Comparison of ENCODE assay signal across 8 cellular contexts in genomic region chr1:65421341-65422174, GRCh38. TPM values are rescaled to one million over a fixed set of nuclear protein-coding genes. Genes with fewer than 3 reads are reported as not detected.
DNase-seq lines count a peak whose midpoint lies in the region; ATAC-seq and TF ChIP-seq lines count a peak whose summit lies in the region.

No MANE protein-coding gene starts in this region.

- no peak overlapping the region for H3K27ac Mint-ChIP-seq in CD8-positive, alpha-beta memory T cell
- no peak overlapping the region for H3K27ac Mint-ChIP-seq in stimulated activated memory B cell treated with anti-CD40 and anti-IgM and Interleukin-4, amounts not matched to agents 10 μg/mL and 1 μg/mL and 100 μg/mL, for 72 hours

- H3K9me3 Mint-ChIP-seq in CD8-positive, alpha-beta memory T cell: no peaks in the 10 kb centered on the region
- no peaks in the 10 kb centered on the region for H3K9me3 Mint-ChIP-seq in stimulated activated memory B cell treated with anti-CD40 and anti-IgM and Interleukin-4, amounts not matched to agents 10 μg/mL and 1 μg/mL and 100 μg/mL, for 72 hours

- POLR2A ChIA-PET in CD8-positive, alpha-beta memory T cell (lab: Charles Lee): interaction anchor here (0.5 kb wide), 1 partner anchor 155 kb away, joined by 3 read pairs; no protein-coding TSS in a partner anchor

- H3K9me2 ChIP-seq in neural cell (ENCODE audit: insufficient read depth, low read length): no peaks in the 10 kb centered on the region

- peaks cover 6% of the 10 kb centered on the region for H3F3A ChIP-seq in neural cell (ENCODE audit: insufficient read depth, low read length, poor library complexity, severe bottlenecking)

- peaks cover 16 to 25% (median 23%) of the 10 kb centered on the region in 3 donors for H3K4me1 Mint-ChIP-seq in CD8-positive, alpha-beta memory T cell
- peaks cover 14% of the 10 kb centered on the region for H3K4me1 Mint-ChIP-seq in stimulated activated memory B cell treated with anti-CD40 and anti-IgM and Interleukin-4, amounts not matched to agents 10 μg/mL and 1 μg/mL and 100 μg/mL, for 72 hours

- no peaks in the 10 kb centered on the region for H3K27me3 Mint-ChIP-seq in CD8-positive, alpha-beta memory T cell
- no peaks in the 10 kb centered on the region for H3K27me3 Mint-ChIP-seq in stimulated activated memory B cell treated with anti-CD40 and anti-IgM and Interleukin-4, amounts not matched to agents 10 μg/mL and 1 μg/mL and 100 μg/mL, for 72 hours

- H3K9me3 ChIP-seq in CD8-positive, alpha-beta memory T cell (ENCODE audit: low read length): no peaks in the 10 kb centered on the region
- H3K9me3 ChIP-seq in neural cell (ENCODE audit: low read length): no peaks in the 10 kb centered on the region

- H3K9ac ChIP-seq in neural cell (ENCODE audit: low read length): peak overlapping the region; percentile 77

- H3K36me3 ChIP-seq in CD8-positive, alpha-beta memory T cell (ENCODE audit: insufficient read depth, low read length): peaks cover 4% of the 10 kb centered on the region
- no peaks in the 10 kb centered on the region for H3K36me3 ChIP-seq in neural cell (ENCODE audit: insufficient read depth, low read length)

- H3K27ac ChIP-seq in CD8-positive, alpha-beta memory T cell (ENCODE audit: low read depth, low read length): peak overlapping the region; percentile 69
- H3K27ac ChIP-seq in coronary artery (peak overlapping the region; percentile 97 to 99), neural cell (ENCODE audit: low read length) (peak overlapping the region; percentile 66)

- H3K79me2 ChIP-seq in neural cell (replicated peaks; ENCODE audit: insufficient read depth, low read length): peaks cover 18% of the 10 kb centered on the region

- CTCF ChIA-PET in CD8-positive, alpha-beta memory T cell (lab: Charles Lee): no interaction called here

- TF ChIP-seq EP300 in neural cell (conservative IDR thresholded peaks at IDR 0.05; ENCODE audit: poor library complexity, severe bottlenecking): no peak

- H3K27me3 ChIP-seq in CD8-positive, alpha-beta memory T cell (ENCODE audit: insufficient read depth, low read length, poor library complexity, severe bottlenecking): no peaks in the 10 kb centered on the region
- H3K27me3 ChIP-seq in neural cell (ENCODE audit: insufficient read depth, low read depth, low read length): no peaks in the 10 kb centered on the region

- peak overlapping the region; percentile 45 for H3K4me2 ChIP-seq in neural cell (ENCODE audit: low read length)

- H3K4me3 Mint-ChIP-seq in CD8-positive, alpha-beta memory T cell: no peak overlapping the region
- no peak overlapping the region for H3K4me3 Mint-ChIP-seq in stimulated activated memory B cell treated with anti-CD40 and anti-IgM and Interleukin-4, amounts not matched to agents 10 μg/mL and 1 μg/mL and 100 μg/mL, for 72 hours

- ATAC-seq in stimulated activated memory B cell treated with anti-CD40 and anti-IgM and Interleukin-4, amounts not matched to agents 10 μg/mL and 1 μg/mL and 100 μg/mL, for 72 hours: no peak
- ATAC-seq in omental fat pad (ENCODE audit: low FRiP score): no peak

- no peak for TF ChIP-seq RAD21 in neural cell (conservative IDR thresholded peaks at IDR 0.05)

- TF ChIP-seq CTCF in coronary artery (IDR thresholded peaks at IDR 0.05) (no peak), neural cell (IDR thresholded peaks at IDR 0.05; ENCODE audit: poor library complexity, severe bottlenecking) (no peak), omental fat pad (IDR thresholded peaks at IDR 0.05) (no peak)

- H3K4me1 ChIP-seq in CD8-positive, alpha-beta memory T cell (ENCODE audit: insufficient read depth, low read length): peaks cover 23% of the 10 kb centered on the region

- DNase-seq in CD8-positive, alpha-beta memory T cell: no peak
- DNase-seq in NCI-H1694 (lab: John Stamatoyannopoulos, UW) (peak; percentile 6), coronary artery (ENCODE audit: low spot score) (no peak), NCI-H1092 (lab: John Stamatoyannopoulos, UW) (no peak), omental fat pad (ENCODE audit: low spot score) (no peak), glomerular visceral epithelial cell (ENCODE audit: extremely low spot score) (no peak)

- H4K20me1 ChIP-seq in neural cell (ENCODE audit: insufficient read depth): no peaks in the 10 kb centered on the region

- H3K4me3 ChIP-seq in CD8-positive, alpha-beta memory T cell (ENCODE audit: low read length): peak overlapping the region; percentile 75
- H3K4me3 ChIP-seq in coronary artery (peak overlapping the region; percentile 95), neural cell (ENCODE audit: low read length) (peak overlapping the region; percentile 92)

- H2AFZ ChIP-seq in neural cell (ENCODE audit: low read depth, low read length): peak overlapping the region; percentile 93

- H3K36me3 Mint-ChIP-seq in CD8-positive, alpha-beta memory T cell: peaks cover 0 to 21% (median 12%) of the 10 kb centered on the region in 3 donors
- H3K36me3 Mint-ChIP-seq in stimulated activated memory B cell treated with anti-CD40 and anti-IgM and Interleukin-4, amounts not matched to agents 10 μg/mL and 1 μg/mL and 100 μg/mL, for 72 hours: peaks cover 15% of the 10 kb centered on the region

TF ChIP-seq in neural cell, 6 proteins besides CTCF, POLR2A, EP300 and RAD21:
- TF ChIP-seq EZH2 (IDR thresholded peaks at IDR 0.05; ENCODE audit: borderline replicate concordance, insufficient read depth, low read length, poor library complexity, severe bottlenecking): no peak
- no peak for TF ChIP-seq SMC3 (conservative IDR thresholded peaks at IDR 0.05; ENCODE audit: poor library complexity)
- TF ChIP-seq TAF1 (IDR thresholded peaks at IDR 0.05; ENCODE audit: low read depth): no peak
- TF ChIP-seq MXI1 (conservative IDR thresholded peaks at IDR 0.05; ENCODE audit: poor library complexity, severe bottlenecking): no peak
- TF ChIP-seq POLR2AphosphoS5 (IDR thresholded peaks at IDR 0.05): no peak
- TF ChIP-seq REST (IDR thresholded peaks at IDR 0.05; ENCODE audit: borderline replicate concordance): no peak

RNA-seq across cellular contexts. Expression of gene LEPR, which starts 1.1 kb away (rescaled TPM):
- 1 to 10 TPM; 1.5 to 1.8 TPM for total RNA-seq in CD8-positive, alpha-beta memory T cell
- polyA plus RNA-seq in CD8-positive, alpha-beta memory T cell: 3.1 TPM
- polyA plus RNA-seq in neural cell: 4.0 and 4.1 TPM in 2 replicates
- polyA minus RNA-seq in neural cell: 6.3 and 9.3 TPM in 2 replicates
- 10 to 100 TPM; 10.3 to 43.3 (median 21.5) TPM for total RNA-seq in omental fat pad

RNA-seq across cellular contexts. Expression of gene LEPROT, which starts 1.1 kb away (rescaled TPM):
- 10 to 100 TPM; 16.4 to 21.6 TPM for total RNA-seq in CD8-positive, alpha-beta memory T cell
- 18.1 TPM for polyA plus RNA-seq in CD8-positive, alpha-beta memory T cell
- polyA plus RNA-seq in neural cell: 30.9 and 39.2 TPM in 2 replicates
- polyA minus RNA-seq in neural cell: 25.1 and 32.3 TPM in 2 replicates
- 100 to 1,000 TPM in 1 of 4 donors, 10 to 100 TPM in 3; 61.1 to 123 (median 75.1) TPM for total RNA-seq in omental fat pad

Comparison
In these comparisons a context has a peak if more than half of its experiments do, and no peak if none do; other contexts are left out.
1. RNA of gene LEPR, which starts 1.1 kb away (total RNA-seq): 10.3 to 43.3 TPM in omental fat pad; 1.5 to 1.8 TPM in CD8-positive, alpha-beta memory T cell; every median in the first group is over 4 times any median in the second.
2. Peak in every context shown above with its lines, with median percentiles within 50 percentile points of each other: H3K27ac ChIP-seq and H3K4me3 ChIP-seq.